In genomic region chr10:96664563-96664962, GRCh38 we compare ENCODE assay signal across 13 cellular contexts. TPM values are rescaled to one million over a fixed set of nuclear protein-coding genes. Genes with fewer than 3 reads are reported as not detected.
DNase-seq lines count a peak whose midpoint lies in the region; ATAC-seq and TF ChIP-seq lines count a peak whose summit lies in the region.
"Had no signal": no experiment of that assay in that cellular context is flagged by ENCODE, and none has a peak within 500 bp of the region (broad histone marks: within the 10 kb centered on the region; RNA-seq: fewer than 3 reads in every experiment).

No MANE protein-coding gene starts in this region.

- ATAC-seq in Right ventricle myocardium inferior (peak; percentile 52), right cardiac atrium (no peak)
- ATAC-seq in stimulated activated naive CD8-positive, alpha-beta T cell treated with anti-CD3 and anti-CD28 coated beads, Interleukin-15, amount 100 ng/mL, for 72 hours: peak; percentile 87

- WGBS in right cardiac atrium: 40% methylated on average over 3 of the region's 3 CpGs

- peak overlapping the region; percentile 68 for H3K27ac Mint-ChIP-seq in chondrocyte (ENCODE audit: unreplicated experiment)
- no peak overlapping the region for H3K27ac Mint-ChIP-seq in stimulated activated naive CD8-positive, alpha-beta T cell treated with anti-CD3 and anti-CD28 coated beads, Interleukin-15, amount 100 ng/mL, for 72 hours

- no peak overlapping the region for H3K4me3 ChIP-seq in right cardiac atrium (ENCODE audit: low read length)
- H3K4me3 ChIP-seq: stomach had no signal

- no peaks in the 10 kb centered on the region for H3K27me3 Mint-ChIP-seq in chondrocyte (ENCODE audit: low read depth)
- H3K27me3 Mint-ChIP-seq in stimulated activated naive CD8-positive, alpha-beta T cell treated with anti-CD3 and anti-CD28 coated beads, Interleukin-15, amount 100 ng/mL, for 72 hours: no peaks in the 10 kb centered on the region

- H3K27me3 ChIP-seq in right cardiac atrium (ENCODE audit: control insufficient read depth, insufficient read depth): no peaks in the 10 kb centered on the region
- H3K27me3 ChIP-seq: stomach had no signal

- H3K9me3 Mint-ChIP-seq in chondrocyte (ENCODE audit: low read depth): no peaks in the 10 kb centered on the region
- H3K9me3 Mint-ChIP-seq in stimulated activated naive CD8-positive, alpha-beta T cell treated with anti-CD3 and anti-CD28 coated beads, Interleukin-15, amount 100 ng/mL, for 72 hours: no peaks in the 10 kb centered on the region

- in situ Hi-C loops in KBM-7 (cut with MboI; ENCODE audit: low pct_unique_long_range_greater_than_20kb, low sequenced_read_pairs): no loop called here

- DNase-seq in Right ventricle myocardium inferior (ENCODE audit: missing footprints): no peak
- no peak for DNase-seq in right cardiac atrium
- DNase-seq in KBM-7: peak; percentile 70
- DNase-seq in chondrocyte (ENCODE audit: low spot score): no peak
- DNase-seq in stimulated activated naive CD8-positive, alpha-beta T cell treated with anti-CD3 and anti-CD28 coated beads, Interleukin-15, amount 100 ng/mL, for 72 hours: no peak
- DNase-seq in central memory CD4-positive, alpha-beta T cell: no peak
- no peak for DNase-seq in occipital lobe (lab: John Stamatoyannopoulos, UW)
- DNase-seq in NCI-H187 (lab: John Stamatoyannopoulos, UW): no peak
- DNase-seq: activated effector memory CD4-positive, alpha-beta T cell treated with anti-CD3 and anti-CD28 coated beads, Interleukin-2, amount 50 U/mL, for 16 hours; midbrain; NCI-H1092 treated with DMSO at 0.1 percent for 48 hours; stomach had no signal

- TF ChIP-seq CTCF in chondrocyte (IDR thresholded peaks at IDR 0.05): no peak

- no peak overlapping the region for H3K4me3 Mint-ChIP-seq in chondrocyte (ENCODE audit: unreplicated experiment)
- no peak overlapping the region for H3K4me3 Mint-ChIP-seq in stimulated activated naive CD8-positive, alpha-beta T cell treated with anti-CD3 and anti-CD28 coated beads, Interleukin-15, amount 100 ng/mL, for 72 hours

- H3K9me3 ChIP-seq in right cardiac atrium (ENCODE audit: control insufficient read depth, low read length): no peaks in the 10 kb centered on the region
- H3K9me3 ChIP-seq: stomach had no signal

- H3K4me1 Mint-ChIP-seq in chondrocyte (ENCODE audit: low read depth): peaks cover 48% of the 10 kb centered on the region
- H3K4me1 Mint-ChIP-seq in stimulated activated naive CD8-positive, alpha-beta T cell treated with anti-CD3 and anti-CD28 coated beads, Interleukin-15, amount 100 ng/mL, for 72 hours: no peaks in the 10 kb centered on the region

- no peak overlapping the region for H3K27ac ChIP-seq in right cardiac atrium (ENCODE audit: low read length)
- H3K27ac ChIP-seq: stomach had no signal

- intact Hi-C loops in Right ventricle myocardium inferior (cut with DNase I) (no loop called here), right cardiac atrium (cut with DNase I) (no loop called here)

- H3K36me3 Mint-ChIP-seq in chondrocyte (ENCODE audit: low read depth): no peaks in the 10 kb centered on the region

- no peaks in the 10 kb centered on the region for H3K4me1 ChIP-seq in right cardiac atrium (ENCODE audit: control insufficient read depth, insufficient read depth, low read length)

RNA-seq across cellular contexts. Expression of gene PIK3AP1, which starts 55.8 kb away (rescaled TPM):
- 7.6 TPM for total RNA-seq in Right ventricle myocardium inferior
- total RNA-seq in right cardiac atrium: 10 to 100 TPM in 1 of 4 donors, 1 to 10 TPM in 3; 3.6 to 10.5 (median 6.2) TPM
- 1.4 TPM for polyA plus RNA-seq in right cardiac atrium
- 9.7 to 12.4 TPM (median 9.9 TPM) in 3 replicates for total RNA-seq in chondrocyte
- 5.6 TPM for total RNA-seq in occipital lobe
- total RNA-seq: RPMI7951 had no signal

Comparison
In these comparisons a context has a peak if more than half of its experiments do, and no peak if none do; other contexts are left out.
1. ATAC-seq: peak in Right ventricle myocardium inferior (single experiment) and stimulated activated naive CD8-positive, alpha-beta T cell treated with anti-CD3 and anti-CD28 coated beads, Interleukin-15, amount 100 ng/mL, for 72 hours (single experiment); none in right cardiac atrium (0 of 2).